7 cellular contexts compared by ENCODE assay signal in genomic region chr17:41784207-41784744, GRCh38. TPM values are rescaled to one million over a fixed set of nuclear protein-coding genes. Genes with fewer than 3 reads are reported as not detected.
DNase-seq lines count a peak whose midpoint lies in the region; ATAC-seq and TF ChIP-seq lines count a peak whose summit lies in the region.
"Had no signal": no experiment of that assay in that cellular context is flagged by ENCODE, and none has a peak within 500 bp of the region (broad histone marks: within the 10 kb centered on the region; RNA-seq: fewer than 3 reads in every experiment).

No MANE protein-coding gene starts in this region.

- peak overlapping the region; percentile 88 to 98 (median 90) for H3K4me3 Mint-ChIP-seq in brain

- H3K4me3 ChIP-seq in H7 (ENCODE audit: insufficient read depth, low read depth, low read length) (peak overlapping the region; percentile 75), neuron (ENCODE audit: low read length) (peak overlapping the region; percentile 71)

- H3K27me3 ChIP-seq in H7 (ENCODE audit: control insufficient read depth, insufficient read depth, low read length) = no peaks in the 10 kb centered on the region
- peaks cover 6% of the 10 kb centered on the region for H3K27me3 ChIP-seq in neuron (ENCODE audit: insufficient read depth, low read length)

- ATAC-seq in GM21381 (IDR thresholded peaks at IDR 0.05; ENCODE audit: unreplicated experiment) = no peak

- peak overlapping the region; percentile 86 to 98 (median 92) for H3K27ac Mint-ChIP-seq in brain

- no peak for TF ChIP-seq CTCF in brain (conservative IDR thresholded peaks at IDR 0.05)

- H3K4me1 ChIP-seq in neuron (ENCODE audit: insufficient read depth, low read length) = peaks cover 23% of the 10 kb centered on the region

- H3K9me3 Mint-ChIP-seq in brain = peaks cover 0 to 3% (median 0%) of the 10 kb centered on the region in 5 experiments

- H3K4me1 Mint-ChIP-seq in brain = peaks cover 45% of the 10 kb centered on the region

- DNase-seq in H7 = peak; percentile 78
- no peak for DNase-seq in amygdala (lab: John Stamatoyannopoulos, UW)
- no peak for DNase-seq in NOMO-1 treated with DMSO at 0.1 percent for 48 hours (lab: John Stamatoyannopoulos, UW; ENCODE audit: unreplicated experiment)
- DNase-seq: NCI-H1436 treated with DMSO at 0.1 percent for 48 hours had no signal

- H3K36me3 ChIP-seq in H7 (replicated peaks; ENCODE audit: control insufficient read depth, insufficient read depth, low read length) (no peaks in the 10 kb centered on the region), neuron (ENCODE audit: insufficient read depth, low read length) (no peaks in the 10 kb centered on the region)

- H3K27me3 Mint-ChIP-seq in brain = peaks cover 4% of the 10 kb centered on the region

- no peak overlapping the region for H2AFZ ChIP-seq in neuron (ENCODE audit: low read depth, low read length)

- peaks cover 12% of the 10 kb centered on the region for H3K36me3 Mint-ChIP-seq in brain

- no peaks in the 10 kb centered on the region for H3K9me3 ChIP-seq in neuron (ENCODE audit: low read length)

RNA-seq across cellular contexts. Expression of gene JUP, which starts 2.2 kb away (rescaled TPM):
- total RNA-seq in H7 (2014; rRNA removed; shearing (Covaris generic)) = 58.4 and 68.5 TPM in 2 replicates
- polyA plus RNA-seq in brain (ENCODE audit: insufficient read depth, low read depth, low replicate concordance) = 195 TPM

RNA-seq across cellular contexts. Expression of gene P3H4, which starts 27.5 kb away (rescaled TPM):
- 34.7 and 44.6 TPM in 2 replicates for total RNA-seq in H7 (2014; rRNA removed; shearing (Covaris generic))
- polyA plus RNA-seq in brain (ENCODE audit: insufficient read depth, low read depth, low replicate concordance) = 9.0 TPM

RNA-seq across cellular contexts. Expression of gene FKBP10, which starts 28.5 kb away (rescaled TPM):
- total RNA-seq in H7 (2014; rRNA removed; shearing (Covaris generic)) = 206 and 213 TPM in 2 replicates
- polyA plus RNA-seq in brain (ENCODE audit: insufficient read depth, low read depth, low replicate concordance) = 20.6 TPM

RNA-seq across cellular contexts. Expression of gene HAP1, which starts 49.8 kb away (rescaled TPM):
- total RNA-seq in H7 (2014; rRNA removed; shearing (Covaris generic)) = 0.28 and 0.48 TPM in 2 replicates
- 3.9 TPM for polyA plus RNA-seq in brain (ENCODE audit: insufficient read depth, low read depth, low replicate concordance)

RNA-seq across cellular contexts. Expression of gene NT5C3B, which starts 51.8 kb away (rescaled TPM):
- 62.2 and 77.1 TPM in 2 replicates for total RNA-seq in H7 (2014; rRNA removed; shearing (Covaris generic))
- polyA plus RNA-seq in brain (ENCODE audit: insufficient read depth, low read depth, low replicate concordance) = 91.5 TPM
